ENCODE assay signal across 8 cellular contexts in the genomic region with DNA sequence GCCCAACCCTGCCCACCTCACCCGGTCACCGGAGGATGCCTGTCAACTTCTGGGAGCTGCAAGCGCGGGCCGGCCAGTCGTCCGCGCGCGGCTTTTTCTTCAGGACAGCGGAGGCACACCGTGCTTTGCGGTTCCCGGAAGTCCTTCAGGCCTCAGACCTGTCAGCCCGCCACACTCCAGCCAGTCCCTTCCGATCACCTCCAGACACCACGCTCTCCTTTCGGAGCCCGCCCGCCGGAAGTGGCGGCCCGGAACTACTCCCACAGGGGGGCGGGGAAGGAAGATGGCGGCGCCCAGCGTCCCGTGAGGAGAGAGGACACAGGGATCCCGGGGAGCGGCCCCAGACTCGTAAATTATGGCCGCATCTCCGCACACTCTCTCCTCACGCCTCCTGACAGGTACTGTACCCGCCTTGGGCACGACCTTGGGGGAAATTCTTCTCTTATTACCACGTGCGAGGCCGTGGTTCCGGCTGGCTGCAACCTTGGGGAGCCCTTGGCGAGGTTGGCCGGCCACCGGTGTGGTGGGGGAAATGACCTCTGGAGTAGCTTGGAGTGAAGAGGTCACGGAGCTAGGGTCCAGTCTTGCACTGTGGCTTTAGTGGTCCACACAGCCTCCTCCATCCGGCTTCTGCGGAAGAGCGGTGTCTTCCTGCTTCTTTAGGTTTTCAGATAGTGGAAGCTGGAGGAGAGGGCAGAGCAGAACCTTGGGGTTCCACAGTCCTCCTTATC. TPM values are rescaled to one million over a fixed set of nuclear protein-coding genes. Genes with fewer than 3 reads are reported as not detected.
DNase-seq lines count a peak whose midpoint lies in the region; FAIRE-seq and TF ChIP-seq lines count a peak whose summit lies in the region.

A gene (plus strand): TSS at position 254 of the 731 bp plus-strand sequence. CDS start 102 bp downstream, at position 356.

- peaks cover 12% of the 10 kb centered on the region for H3K4me1 ChIP-seq in stomach smooth muscle (ENCODE audit: control insufficient read depth, insufficient read depth, low read length)

- H3K27me3 ChIP-seq in stomach smooth muscle (ENCODE audit: control insufficient read depth in 1 of 2, insufficient read depth in 2 of 2, low read length in 2 of 2): no peaks in the 10 kb centered on the region

- H3K9me3 Mint-ChIP-seq in neural crest cell: peaks cover 6% of the 10 kb centered on the region

- H3K27ac Mint-ChIP-seq in neural crest cell (ENCODE audit: unreplicated experiment): peak within 1 kb of the TSS; percentile 99

- FAIRE-seq in H54 (lab: Jason Lieb, UNC): peak; percentile 76

- TF ChIP-seq POLR2A in H54 (IDR thresholded peaks at IDR 0.05; ENCODE audit: low read depth, low read length): peak; percentile 75; the same call in 1 of the 2 replicates

- peaks cover 27% of the 10 kb centered on the region for H3K4me1 Mint-ChIP-seq in neural crest cell

- peaks cover 15% of the 10 kb centered on the region for H3K36me3 Mint-ChIP-seq in neural crest cell (ENCODE audit: low read depth)

- no peaks in the 10 kb centered on the region for H3K9me3 ChIP-seq in stomach smooth muscle (ENCODE audit: control insufficient read depth in 2 of 2, low read length in 2 of 2)

- peak within 1 kb of the TSS; percentile 75 for H3K27ac ChIP-seq in stomach smooth muscle (ENCODE audit: low read length)

- peak within 1 kb of the TSS; percentile 98 for H3K4me3 Mint-ChIP-seq in neural crest cell

- peak within 1 kb of the TSS; percentile 99 to 100 for H3K4me3 ChIP-seq in foreskin fibroblast (ENCODE audit: low read depth in 1 of 2, low read length in 2 of 2)
- H3K4me3 ChIP-seq in stomach smooth muscle (ENCODE audit: low read length in 2 of 2): peak within 1 kb of the TSS; percentile 92 to 100

- no peaks in the 10 kb centered on the region for H3K36me3 ChIP-seq in stomach smooth muscle (ENCODE audit: control insufficient read depth in 2 of 2, insufficient read depth in 2 of 2, low read length in 2 of 2)

- peak; percentile 91 for DNase-seq in ELR (ENCODE audit: low read depth)
- DNase-seq in H54 (ENCODE audit: insufficient read length, low spot score): peak; percentile 73
- peak; percentile 92 for DNase-seq in LoVo (ENCODE audit: low spot score)
- DNase-seq in SIG-M5 (lab: John Stamatoyannopoulos, UW): peak; percentile 24
- DNase-seq in activated gamma-delta T cell (lab: John Stamatoyannopoulos, UW): peak; percentile 68
- peak; percentile 69 to 91 for DNase-seq in foreskin fibroblast
- DNase-seq in neural crest cell (ENCODE audit: low read depth, low spot score): peak; percentile 81

- peak within 1 kb of the TSS; percentile 90 to 94 for H3K9ac ChIP-seq in stomach smooth muscle (ENCODE audit: low read length in 2 of 2)

- no peaks in the 10 kb centered on the region for H3K27me3 Mint-ChIP-seq in neural crest cell (ENCODE audit: low read depth)

- TF ChIP-seq CTCF in foreskin fibroblast (IDR thresholded peaks at IDR 0.05; ENCODE audit: low read depth, low read length) (no peak), neural crest cell (conservative IDR thresholded peaks at IDR 0.05) (no peak)

RNA-seq across cellular contexts. Expression of the gene that starts here (rescaled TPM):
- total RNA-seq in neural crest cell: 19.3 and 21.6 TPM in 2 replicates

Comparison
In these comparisons a context has a peak if more than half of its experiments do, and no peak if none do; other contexts are left out.
1. Peak in every context shown above with its lines: DNase-seq, H3K4me3 ChIP-seq and H3K27ac ChIP-seq.
2. DNase-seq: peak in every context shown above with its lines; median percentile 92 in LoVo; 91 in ELR; 81 in neural crest cell; 80 in foreskin fibroblast; 73 in H54; 68 in activated gamma-delta T cell; 24 in SIG-M5.